Comparison of ENCODE assay signal across 8 cellular contexts in the genomic region with DNA sequence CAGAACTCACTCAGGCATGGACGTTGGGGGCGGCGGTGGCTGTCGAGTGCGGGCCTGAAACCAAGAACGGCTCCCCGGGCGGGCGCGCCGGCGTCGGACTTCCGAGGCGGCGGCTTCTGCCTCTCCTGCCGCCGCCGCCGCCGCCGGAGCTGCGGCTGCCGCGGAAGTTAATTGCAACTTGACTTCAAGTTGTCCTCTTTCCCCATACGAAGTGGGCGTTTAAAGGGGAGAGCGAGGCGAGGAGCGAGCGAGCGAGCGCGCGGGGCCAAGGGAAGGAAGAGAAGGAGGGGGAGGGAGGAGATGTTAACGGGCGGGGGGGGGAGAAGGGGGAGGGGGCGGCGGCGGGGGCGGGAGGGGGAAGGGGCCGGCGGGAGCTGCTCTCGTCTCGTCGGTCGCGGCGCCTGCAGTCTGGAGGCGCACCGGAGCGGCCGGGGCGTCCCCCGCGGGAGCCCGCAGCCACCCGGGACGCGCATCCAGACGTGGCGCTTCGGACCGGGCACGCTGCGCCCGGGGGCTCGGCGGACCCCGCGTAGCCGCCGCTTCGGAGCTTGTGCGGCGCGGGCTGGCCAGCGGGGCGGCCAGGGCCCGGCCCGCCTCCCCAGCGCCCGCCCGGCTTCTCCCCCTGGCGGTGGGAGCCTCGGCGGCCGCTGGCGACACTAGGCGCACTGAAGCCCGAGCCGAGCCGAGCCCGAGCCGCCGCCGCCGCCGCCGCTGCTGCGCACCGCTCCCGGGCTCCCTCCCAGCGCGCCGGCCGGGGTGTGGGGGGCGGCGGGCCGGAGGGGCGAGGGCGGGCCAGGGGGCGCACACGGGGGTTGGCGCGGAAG. TPM values are rescaled to one million over a fixed set of nuclear protein-coding genes. Genes with fewer than 3 reads are reported as not detected.
DNase-seq lines count a peak whose midpoint lies in the region; ATAC-seq and TF ChIP-seq lines count a peak whose summit lies in the region.

No MANE protein-coding gene starts in this region.

- no peak for TF ChIP-seq POLR2A in ovary (IDR thresholded peaks at IDR 0.05)
- peak in 1 of 4 donors; percentile 48 for TF ChIP-seq POLR2A in upper lobe of left lung (IDR thresholded peaks at IDR 0.05)

- H3K4me3 ChIP-seq in BE2C (ENCODE audit: low read depth, low read length) (peak overlapping the region; percentile 42), ovary (peak overlapping the region; percentile 56), upper lobe of left lung (peak overlapping the region; percentile 48 to 65 (median 59))

- intact Hi-C loops in ovary (cut with DNase I) = no loop called here

- H3K36me3 ChIP-seq in BE2C (no peaks in the 10 kb centered on the region), ovary (no peaks in the 10 kb centered on the region), upper lobe of left lung (no peaks in the 10 kb centered on the region)

- WGBS in ovary, 3 donors = 0 to 1% (median 1%) methylated on average over 44 to 107 of the region's 116 CpGs
- 1 to 2% methylated on average over 16 to 60 of the region's 116 CpGs for WGBS in upper lobe of left lung, 2 donors

- H3K4me1 ChIP-seq in BE2C = no peaks in the 10 kb centered on the region
- H3K4me1 ChIP-seq in ovary (ENCODE audit: insufficient read depth) = peaks cover 7% of the 10 kb centered on the region
- H3K4me1 ChIP-seq in upper lobe of left lung = peaks cover 18 to 23% (median 21%) of the 10 kb centered on the region in 4 donors

- H3K27me3 ChIP-seq in BE2C = peaks cover 41% of the 10 kb centered on the region
- no peaks in the 10 kb centered on the region for H3K27me3 ChIP-seq in ovary
- H3K27me3 ChIP-seq in upper lobe of left lung = peaks cover 0 to 8% (median 0%) of the 10 kb centered on the region in 4 donors

- H3K27ac ChIP-seq in ovary (no peak overlapping the region), upper lobe of left lung (peak overlapping the region in 3 of 4 donors; percentile 33 to 82 (median 62))

- no peak for TF ChIP-seq EP300 in ovary (IDR thresholded peaks at IDR 0.05)
- TF ChIP-seq EP300 in upper lobe of left lung (IDR thresholded peaks at IDR 0.05) = no peak

- no peak for TF ChIP-seq CTCF in BE2C (IDR thresholded peaks at IDR 0.05; ENCODE audit: low read depth, low read length)
- peak in 2 of 3 donors; percentile 52 to 56 for TF ChIP-seq CTCF in ovary (IDR thresholded peaks at IDR 0.05)
- TF ChIP-seq CTCF in upper lobe of left lung (IDR thresholded peaks at IDR 0.05) = peak; percentile 63 to 90 (median 86)

- H3K9me3 ChIP-seq in BE2C (no peaks in the 10 kb centered on the region), ovary (no peaks in the 10 kb centered on the region), upper lobe of left lung (peaks cover 0 to 15% (median 6%) of the 10 kb centered on the region in 4 donors)

- peak; percentile 68 for DNase-seq in BE2C
- DNase-seq in RKO (ENCODE audit: low spot score) = peak; percentile 69
- DNase-seq in activated effector memory CD4-positive, alpha-beta T cell treated with Interleukin-2 at 50 U/mL for 16 hours = peak; percentile 62
- peak; percentile 82 for DNase-seq in germinal center (ENCODE audit: low spot score)
- DNase-seq in ovary = peak; percentile 54 to 79 (median 68)
- peak; percentile 67 to 96 for DNase-seq in upper lobe of left lung

- ATAC-seq in GM19035 (IDR thresholded peaks at IDR 0.05; ENCODE audit: unreplicated experiment) (peak; percentile 92), HG03439 (IDR thresholded peaks at IDR 0.05; ENCODE audit: unreplicated experiment) (peak; percentile 91), upper lobe of left lung (ENCODE audit: low FRiP score in 2 of 2) (peak; percentile 89 to 97)

RNA-seq across cellular contexts. Expression of a gene that starts 19.7 kb away (rescaled TPM):
- polyA plus RNA-seq in BE2C (2012; ENCODE audit: insufficient read depth, insufficient read length, low read depth) = 3.2 TPM
- total RNA-seq in ovary = 10 to 100 TPM in 6 of 7 donors, 1 to 10 TPM in 1; 7.4 to 26.9 (median 19.9) TPM
- 10 to 100 TPM; 13.0 to 14.6 TPM for polyA plus RNA-seq in ovary
- total RNA-seq in upper lobe of left lung = 10 to 100 TPM; 25.4 to 80.7 (median 45.0) TPM

Comparison
In these comparisons a context has a peak if more than half of its experiments do, and no peak if none do; other contexts are left out.
1. H3K27ac ChIP-seq: peak in upper lobe of left lung (3 of 4); none in ovary (0 of 2).
2. Peak in every context shown above with its lines, with median percentiles within 50 percentile points of each other: DNase-seq, H3K4me3 ChIP-seq and ATAC-seq.